11 cellular contexts compared by ENCODE assay signal in the genomic region with DNA sequence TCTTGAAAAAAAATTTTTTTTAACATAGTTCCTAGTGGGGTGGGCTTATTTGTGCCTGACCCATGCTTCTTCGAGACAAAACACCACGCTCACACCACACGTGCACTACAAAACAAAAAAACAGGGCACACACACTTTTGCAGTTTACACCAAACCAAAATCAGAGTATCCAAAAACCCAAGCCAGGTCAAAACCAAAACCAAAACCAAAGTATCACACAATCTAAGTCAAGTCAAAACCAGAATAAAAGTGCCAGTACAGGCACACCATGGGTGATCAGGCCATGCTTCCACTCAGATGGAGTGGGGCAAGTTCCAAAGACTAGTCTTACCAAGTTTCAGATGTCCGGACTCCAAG. TPM values are rescaled to one million over a fixed set of nuclear protein-coding genes. Genes with fewer than 3 reads are reported as not detected.
DNase-seq lines count a peak whose midpoint lies in the region; ATAC-seq and TF ChIP-seq lines count a peak whose summit lies in the region.
"Not testable (repeated sequence)": the region's sequence is repeated elsewhere in the genome, so short reads cannot be mapped to it uniquely, and the experiment has no call there.
"Had no signal": no experiment of that assay in that cellular context is flagged by ENCODE, and none has a peak within 500 bp of the region (broad histone marks: within the 10 kb centered on the region; RNA-seq: fewer than 3 reads in every experiment).

No MANE protein-coding gene starts in this region.

- H3K27ac ChIP-seq in ACC112 (ENCODE audit: low read depth, low read length) (peak overlapping the region; percentile 82), colonic mucosa (peak overlapping the region; percentile 96), heart left ventricle (peak overlapping the region; percentile 70 to 95 (median 81)), lower lobe of right lung (peak overlapping the region; percentile 85), suprapubic skin (peak overlapping the region; percentile 86)
- H3K27ac ChIP-seq in rectal smooth muscle tissue (ENCODE audit: low read depth, low read length): not testable (repeated sequence)

- not testable (repeated sequence) for H3K9me3 ChIP-seq in MG63, colonic mucosa, heart left ventricle, lower lobe of right lung, suprapubic skin

- WGBS in heart left ventricle, 4 donors: 50 to 66% (median 58%) methylated on average over 4 of the region's 4 CpGs
- WGBS in suprapubic skin: 40% methylated on average over 4 of the region's 4 CpGs

- not testable (repeated sequence) for H3K9me3 Mint-ChIP-seq in activated B cell treated with CpG ODN at 0.5 μM for 24 hours

- peak overlapping the region; percentile 80 for H3K4me3 ChIP-seq in ACC112 (ENCODE audit: low read depth, low read length)
- H3K4me3 ChIP-seq in MG63: peak overlapping the region; percentile 51
- peak overlapping the region; percentile 23 for H3K4me3 ChIP-seq in colonic mucosa
- H3K4me3 ChIP-seq in heart left ventricle: peak overlapping the region; percentile 2 to 58 (median 44)
- peak overlapping the region; percentile 37 for H3K4me3 ChIP-seq in lower lobe of right lung
- peak overlapping the region; percentile 29 for H3K4me3 ChIP-seq in rectal smooth muscle tissue (ENCODE audit: low read length)
- peak overlapping the region; percentile 17 for H3K4me3 ChIP-seq in suprapubic skin

- H3K36me3 Mint-ChIP-seq in activated B cell treated with CpG ODN at 0.5 μM for 24 hours (ENCODE audit: low read depth): not testable (repeated sequence)

- not testable (repeated sequence) for TF ChIP-seq POLR2A in heart left ventricle (IDR thresholded peaks at IDR 0.05); suprapubic skin (IDR thresholded peaks at IDR 0.05)

- TF ChIP-seq EP300 in suprapubic skin (IDR thresholded peaks at IDR 0.05): not testable (repeated sequence)

- H3K36me3 ChIP-seq in ACC112 (ENCODE audit: insufficient read depth, low read length); MG63; colonic mucosa; heart left ventricle; lower lobe of right lung; rectal smooth muscle tissue (ENCODE audit: control insufficient read depth, insufficient read depth, low read length); suprapubic skin: not testable (repeated sequence)

- H3K4me1 ChIP-seq in ACC112 (ENCODE audit: control insufficient read depth, insufficient read depth, low read length, unreplicated experiment); colonic mucosa; lower lobe of right lung; rectal smooth muscle tissue (ENCODE audit: control insufficient read depth, insufficient read depth, low read length): not testable (repeated sequence)
- H3K4me1 ChIP-seq in heart left ventricle: peaks cover 0 to 25% (median 0%) of the 10 kb centered on the region in 12 donors
- peaks cover 12% of the 10 kb centered on the region for H3K4me1 ChIP-seq in suprapubic skin

- H3K79me2 ChIP-seq in ACC112 (ENCODE audit: control insufficient read depth, insufficient read depth, low read length, unreplicated experiment): peaks cover 29% of the 10 kb centered on the region

- peak overlapping the region; percentile 53 to 78 for H3K9ac ChIP-seq in colonic mucosa (ENCODE audit: low read depth in 2 of 2, low read length in 2 of 2)
- not testable (repeated sequence) for H3K9ac ChIP-seq in rectal smooth muscle tissue (ENCODE audit: low read length)

- not testable (repeated sequence) for H3K27me3 Mint-ChIP-seq in activated B cell treated with CpG ODN at 0.5 μM for 24 hours

- peak; percentile 37 for ATAC-seq in activated B cell treated with CpG ODN at 0.5 μM for 24 hours (ENCODE audit: low read depth)
- ATAC-seq in heart left ventricle, lower lobe of right lung: not testable (repeated sequence)

- POLR2A ChIA-PET in activated B cell treated with CpG ODN at 0.5 μM for 24 hours (lab: Charles Lee): interaction anchor here (0.6 to 1.0 kb wide), 2 partner anchors 20 to 146 kb away, joined by 3 to 7 read pairs; no protein-coding TSS in a partner anchor

- CTCF ChIA-PET in activated B cell treated with CpG ODN at 0.5 μM for 24 hours (lab: Charles Lee): not testable (repeated sequence)

- intact Hi-C loops in activated B cell treated with CpG ODN at 0.5 μM for 24 hours (cut with micrococcal nuclease); lower lobe of right lung (cut with DNase I): not testable (repeated sequence)
- intact Hi-C loops in colonic mucosa (cut with DNase I) (loop anchor here (2.0 kb wide), 1 partner anchor 41 kb away; no protein-coding TSS in a partner anchor), heart left ventricle (cut with DNase I) (loop anchor here in 2 of 10 donors (2.0 kb wide), 2 partner anchors 43 to 47 kb away; a partner anchor contains a TSS)

- peak overlapping the region; percentile 79 for H3K4me3 Mint-ChIP-seq in activated B cell treated with CpG ODN at 0.5 μM for 24 hours

- peaks cover 22% of the 10 kb centered on the region for H3K4me1 Mint-ChIP-seq in activated B cell treated with CpG ODN at 0.5 μM for 24 hours

- H3K27ac Mint-ChIP-seq in activated B cell treated with CpG ODN at 0.5 μM for 24 hours: peak overlapping the region; percentile 93

- H3K27me3 ChIP-seq in ACC112 (ENCODE audit: insufficient read depth, low read length); MG63; colonic mucosa; heart left ventricle; lower lobe of right lung (ENCODE audit: low read depth); rectal smooth muscle tissue (ENCODE audit: control insufficient read depth, insufficient read depth, low read length); suprapubic skin: not testable (repeated sequence)

- not testable (repeated sequence) for DNase-seq in MG63; activated B cell treated with CpG ODN at 0.5 μM for 24 hours; colonic mucosa; heart left ventricle; lower lobe of right lung; suprapubic skin (ENCODE audit: low spot score in 2 of 2)

- TF ChIP-seq CTCF in activated B cell treated with CpG ODN at 0.5 μM for 24 hours (IDR thresholded peaks at IDR 0.05); colonic mucosa (IDR thresholded peaks at IDR 0.05); heart left ventricle (IDR thresholded peaks at IDR 0.05); lower lobe of right lung (IDR thresholded peaks at IDR 0.05); suprapubic skin (IDR thresholded peaks at IDR 0.05): not testable (repeated sequence)

- H2AFZ ChIP-seq in ACC112 (ENCODE audit: low read length, unreplicated experiment): peak overlapping the region; percentile 24

RNA-seq across cellular contexts. Expression of a gene that starts 15.2 kb away (rescaled TPM):
- total RNA-seq in MG63 (2014; rRNA removed; shearing (Covaris generic); ENCODE audit: low replicate concordance): 1.3 and 4.3 TPM in 2 replicates
- total RNA-seq in activated B cell treated with CpG ODN at 0.5 μM for 24 hours: 2.3 and 4.7 TPM in 2 replicates
- total RNA-seq in colonic mucosa: 1 to 10 TPM; 3.4 to 7.0 TPM
- total RNA-seq in heart left ventricle: 1 to 10 TPM in 1 of 9 donors, under 1 TPM in 7, not detected in 1; 0.16 to 1.3 (median 0.31) TPM
- under 1 TPM; 0.72 to 0.91 TPM for polyA plus RNA-seq in heart left ventricle
- 5.0 TPM for total RNA-seq in lower lobe of right lung
- 10 to 100 TPM in 1 of 4 donors, 1 to 10 TPM in 2, under 1 TPM in 1; 0.85 to 13.0 (median 7.7) TPM for total RNA-seq in suprapubic skin

RNA-seq across cellular contexts. Expression of a gene that starts 27.3 kb away (rescaled TPM):
- 17.3 and 25.0 TPM in 2 replicates for total RNA-seq in MG63 (2014; rRNA removed; shearing (Covaris generic); ENCODE audit: low replicate concordance)
- total RNA-seq in activated B cell treated with CpG ODN at 0.5 μM for 24 hours: 17.3 TPM in 2 replicates
- 10 to 100 TPM in 1 of 2 donors, 1 to 10 TPM in 1; 8.8 to 39.6 TPM for total RNA-seq in colonic mucosa
- total RNA-seq in heart left ventricle: 10 to 100 TPM in 1 of 9 donors, 1 to 10 TPM in 8; 1.8 to 12.9 (median 2.7) TPM
- polyA plus RNA-seq in heart left ventricle: 1 to 10 TPM; 1.8 to 2.6 TPM
- total RNA-seq in lower lobe of right lung: 6.2 TPM
- 10 to 100 TPM; 14.8 to 24.3 (median 23.8) TPM for total RNA-seq in suprapubic skin

RNA-seq across cellular contexts. Expression of a gene that starts 28.1 kb away (rescaled TPM):
- 9.6 and 21.7 TPM in 2 replicates for total RNA-seq in MG63 (2014; rRNA removed; shearing (Covaris generic); ENCODE audit: low replicate concordance)
- total RNA-seq in activated B cell treated with CpG ODN at 0.5 μM for 24 hours (32.3 and 37.6 TPM in 2 replicates), colonic mucosa (10 to 100 TPM; 31.8 to 55.4 TPM), heart left ventricle (10 to 100 TPM in 6 of 9 donors, 1 to 10 TPM in 3; 6.0 to 16.4 (median 12.5) TPM), lower lobe of right lung (16.5 TPM), suprapubic skin (10 to 100 TPM; 10.7 to 33.4 (median 16.5) TPM)
- 10 to 100 TPM in 1 of 2 donors, 1 to 10 TPM in 1; 10.0 to 10.3 TPM for polyA plus RNA-seq in heart left ventricle

RNA-seq across cellular contexts. Expression of a gene that starts 46.8 kb away (rescaled TPM):
- total RNA-seq in MG63 (2014; rRNA removed; shearing (Covaris generic); ENCODE audit: low replicate concordance): not detected in 2 replicates
- total RNA-seq in activated B cell treated with CpG ODN at 0.5 μM for 24 hours: not detected in 2 replicates
- not detected for total RNA-seq in colonic mucosa
- not detected for total RNA-seq in heart left ventricle
- polyA plus RNA-seq in heart left ventricle: not detected
- not detected for total RNA-seq in lower lobe of right lung
- 10 to 100 TPM in 3 of 4 donors, 1 to 10 TPM in 1; 5.9 to 63.0 (median 27.8) TPM for total RNA-seq in suprapubic skin
- total RNA-seq: activated CD4-positive, alpha-beta memory T cell treated with anti-CD3 and anti-CD28 coated beads for 36 hours; myocyte; ovary had no signal
- polyA plus RNA-seq: ovary had no signal

Comparison
In these comparisons a context has a peak if more than half of its experiments do, and no peak if none do; other contexts are left out.
1. H3K4me3 ChIP-seq: peak in every context shown above with its lines; median percentile 80 in ACC112; 51 in MG63; 44 in heart left ventricle; 37 in lower lobe of right lung; 29 in rectal smooth muscle tissue; 23 in colonic mucosa; 17 in suprapubic skin.